8 cellular contexts compared by ENCODE assay signal in the genomic region with DNA sequence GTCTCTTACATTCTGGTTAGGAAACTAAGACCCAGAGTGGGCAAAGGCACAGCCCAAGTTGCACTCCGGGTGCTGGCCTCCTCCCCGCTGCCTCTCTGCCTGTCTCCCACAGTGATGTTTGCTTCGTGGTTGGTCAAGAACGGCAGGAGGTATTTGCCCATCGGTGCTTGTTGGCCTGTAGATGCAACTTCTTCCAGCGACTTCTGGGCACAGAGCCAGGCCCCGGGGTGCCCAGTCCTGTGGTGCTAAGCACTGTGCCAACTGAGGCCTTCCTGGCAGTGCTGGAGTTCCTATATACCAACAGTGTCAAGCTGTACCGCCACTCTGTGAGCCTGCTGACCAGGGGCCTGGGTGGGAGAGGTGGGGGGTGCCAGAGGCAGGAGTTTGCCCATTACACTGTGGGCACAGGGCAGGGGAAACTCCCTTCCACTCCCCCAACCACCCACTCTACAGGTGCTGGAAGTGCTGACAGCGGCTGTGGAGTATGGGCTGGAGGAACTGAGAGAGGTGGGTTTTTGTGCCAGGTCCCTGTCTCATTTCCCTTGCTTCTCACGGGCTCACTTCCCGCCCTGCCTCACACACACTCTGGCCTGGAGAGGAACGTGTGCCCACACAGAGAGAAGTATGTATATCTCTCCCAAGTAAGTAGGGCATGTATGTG. TPM values are rescaled to one million over a fixed set of nuclear protein-coding genes. Genes with fewer than 3 reads are reported as not detected.
DNase-seq lines count a peak whose midpoint lies in the region; ATAC-seq, FAIRE-seq and TF ChIP-seq lines count a peak whose summit lies in the region.

No MANE protein-coding gene starts in this region.

- no peaks in the 10 kb centered on the region for H3K9me1 ChIP-seq in endothelial cell of umbilical vein (replicated peaks; ENCODE audit: control insufficient read depth, extremely low read depth, insufficient read depth, low read length)

- no peaks in the 10 kb centered on the region for H3K27me3 ChIP-seq in endothelial cell of umbilical vein (ENCODE audit: control insufficient read depth in 2 of 2, insufficient read depth in 2 of 2, low read length in 2 of 2)
- H3K27me3 ChIP-seq in ovary, result no peaks in the 10 kb centered on the region

- H3K9me3 ChIP-seq in endothelial cell of umbilical vein (replicated peaks; ENCODE audit: control insufficient read depth, insufficient read depth, low read length) (no peaks in the 10 kb centered on the region), ovary (no peaks in the 10 kb centered on the region)

- H3K4me3 ChIP-seq in WI38 (ENCODE audit: low read depth, low read length), result peak overlapping the region; percentile 60; the same call in 1 of the 2 replicates
- peak overlapping the region in 2 of 3 experiments; percentile 50 to 60 for H3K4me3 ChIP-seq in endothelial cell of umbilical vein (replicated peaks in 1 of 3; ENCODE audit: insufficient read depth in 1 of 3, low read depth in 1 of 3, low read length in 3 of 3)
- H3K4me3 ChIP-seq in ovary, result peak overlapping the region; percentile 19

- intact Hi-C loops in endothelial cell of umbilical vein (cut with micrococcal nuclease), result no loop called here
- intact Hi-C loops in ovary (cut with DNase I), result no loop called here

- POLR2A ChIA-PET in endothelial cell of umbilical vein (lab: Charles Lee), result interaction anchor here (1.0 to 4.3 kb wide), 3 partner anchors 10 to 13 kb away, joined by 6 to 97 read pairs (median 75); a partner anchor contains a TSS

- no TSS peak for BruUV-seq in endothelial cell of umbilical vein (replicated peaks; lab: Mats Ljungman, UMichigan)

- CTCF ChIA-PET in endothelial cell of umbilical vein (lab: Charles Lee), result interaction anchor here (1.0 to 3.0 kb wide), 6 partner anchors 9 to 22 kb away, joined by 3 to 50 read pairs (median 8); a partner anchor contains a TSS

- no peak for TF ChIP-seq EP300 in ovary (IDR thresholded peaks at IDR 0.05)

- no peak overlapping the region for H2AFZ ChIP-seq in endothelial cell of umbilical vein (ENCODE audit: low read depth, low read length)

- DNase-seq in H54 (ENCODE audit: insufficient read length, low spot score) (no peak), endothelial cell of umbilical vein (ENCODE audit: low read depth, low spot score) (peak; percentile 32), ovary (peak in 4 of 5 donors; percentile 57 to 75 (median 68)), erythroblast (lab: John Stamatoyannopoulos, UW) (no peak)

- H3K79me2 ChIP-seq in endothelial cell of umbilical vein (ENCODE audit: control insufficient read depth, insufficient read depth, low read length), result peaks cover 31% of the 10 kb centered on the region

- peak overlapping the region; percentile 99 for H3K9ac ChIP-seq in endothelial cell of umbilical vein (replicated peaks; ENCODE audit: extremely low read depth, insufficient read depth, low read length)

- H3K4me1 ChIP-seq in endothelial cell of umbilical vein (ENCODE audit: control insufficient read depth, extremely low read depth, insufficient read depth, low read length) (peaks cover 67% of the 10 kb centered on the region), ovary (ENCODE audit: insufficient read depth) (peaks cover 46% of the 10 kb centered on the region)

- peak overlapping the region; percentile 71 for H3K4me2 ChIP-seq in endothelial cell of umbilical vein (ENCODE audit: insufficient read depth, low read length)

- ATAC-seq in HG03025 (IDR thresholded peaks at IDR 0.05; ENCODE audit: low FRiP score, unreplicated experiment) (no peak), HG02798 (IDR thresholded peaks at IDR 0.05; ENCODE audit: poor library complexity, unreplicated experiment) (no peak), GM18868 (IDR thresholded peaks at IDR 0.05; ENCODE audit: unreplicated experiment) (no peak)

- dilution Hi-C loops in endothelial cell of umbilical vein (cut with MboI; ENCODE audit: extremely low pct_ligation_motif_present, low sequenced_read_pairs), result no loop called here

- no peaks in the 10 kb centered on the region for H4K20me1 ChIP-seq in endothelial cell of umbilical vein (replicated peaks; ENCODE audit: control insufficient read depth, extremely low read depth, insufficient read depth, low read length)

- H3K36me3 ChIP-seq in endothelial cell of umbilical vein (ENCODE audit: control insufficient read depth in 2 of 2, extremely low read depth in 1 of 2, insufficient read depth in 2 of 2, low read length in 2 of 2), result peaks cover 4 to 19% of the 10 kb centered on the region in 2 experiments
- no peaks in the 10 kb centered on the region for H3K36me3 ChIP-seq in ovary

- no peak for TF ChIP-seq POLR2A in H54 (IDR thresholded peaks at IDR 0.05; ENCODE audit: low read depth, low read length)
- TF ChIP-seq POLR2A in endothelial cell of umbilical vein (IDR thresholded peaks at IDR 0.05; ENCODE audit: low read depth, low read length), result peak; percentile 9
- no peak for TF ChIP-seq POLR2A in ovary (IDR thresholded peaks at IDR 0.05)
- TF ChIP-seq POLR2A in erythroblast (IDR thresholded peaks at IDR 0.05; ENCODE audit: low read length), result no peak

- TF ChIP-seq CTCF in WI38 (IDR thresholded peaks at IDR 0.05; ENCODE audit: low read depth, low read length) (no peak), endothelial cell of umbilical vein (IDR thresholded peaks at IDR 0.05; ENCODE audit: extremely low read depth in 1 of 2, insufficient read depth in 1 of 2, low read depth in 1 of 2, low read length in 2 of 2) (no peak), ovary (IDR thresholded peaks at IDR 0.05) (no peak)

- FAIRE-seq in H54 (lab: Jason Lieb, UNC) (peak; percentile 36), endothelial cell of umbilical vein (lab: Jason Lieb, UNC) (no peak)

- 43 to 55% (median 45%) methylated on average over 11 to 12 of the region's 12 CpGs for WGBS in ovary, 3 donors

- H3K27ac ChIP-seq in endothelial cell of umbilical vein (ENCODE audit: insufficient read depth, low read depth, low read length) (peak overlapping the region; percentile 100), ovary (peak overlapping the region; percentile 99 to 100)

RNA-seq across cellular contexts. Expression of a gene that starts 1.9 kb away (rescaled TPM):
- total RNA-seq in endothelial cell of umbilical vein (69.9 and 72.5 TPM in 2 replicates), ovary (10 to 100 TPM in 5 of 7 donors, 1 to 10 TPM in 2; 7.7 to 24.3 (median 19.4) TPM)
- polyA plus RNA-seq in endothelial cell of umbilical vein (97.9 and 115 TPM in 2 replicates), ovary (1 to 10 TPM; 7.1 to 8.5 TPM)
- polyA plus RNA-seq in endothelial cell of umbilical vein (2011; cell fraction: cytosol; rRNA removed), result 24.1 and 36.0 TPM in 2 replicates
- polyA plus RNA-seq in endothelial cell of umbilical vein (2011; cell fraction: nucleus; rRNA removed), result 280 and 331 TPM in 2 replicates
- polyA plus RNA-seq in endothelial cell of umbilical vein (2012), result 20.8 and 28.6 TPM in 2 replicates
- polyA minus RNA-seq in endothelial cell of umbilical vein, result 50.7 and 56.2 TPM in 2 replicates
- not detected for polyA minus RNA-seq in endothelial cell of umbilical vein (2011; cell fraction: cytosol; rRNA and poly(A)+ RNA removed)
- polyA minus RNA-seq in endothelial cell of umbilical vein (2011; cell fraction: nucleus; rRNA and poly(A)+ RNA removed), result 88.6 and 106 TPM in 2 replicates

RNA-seq across cellular contexts. Expression of a gene that starts 3.1 kb away (rescaled TPM):
- 0.62 and 1.1 TPM in 2 replicates for total RNA-seq in endothelial cell of umbilical vein
- polyA plus RNA-seq in endothelial cell of umbilical vein, result 0.46 and 1.1 TPM in 2 replicates
- polyA plus RNA-seq in endothelial cell of umbilical vein (2011; cell fraction: cytosol; rRNA removed), result 0.19 and 0.28 TPM in 2 replicates
- 0.64 and 0.65 TPM in 2 replicates for polyA plus RNA-seq in endothelial cell of umbilical vein (2011; cell fraction: nucleus; rRNA removed)
- 0.30 and 0.33 TPM in 2 replicates for polyA plus RNA-seq in endothelial cell of umbilical vein (2012)
- 0.28 and 0.83 TPM in 2 replicates for polyA minus RNA-seq in endothelial cell of umbilical vein
- polyA minus RNA-seq in endothelial cell of umbilical vein (2011; cell fraction: cytosol; rRNA and poly(A)+ RNA removed), result not detected
- polyA minus RNA-seq in endothelial cell of umbilical vein (2011; cell fraction: nucleus; rRNA and poly(A)+ RNA removed), result 6.7 TPM in 1 of 2 replicates, not detected in the other
- total RNA-seq in ovary, result 10 to 100 TPM in 1 of 7 donors, 1 to 10 TPM in 2, under 1 TPM in 4; 0.35 to 23.7 (median 0.84) TPM
- polyA plus RNA-seq in ovary, result under 1 TPM in 1 of 2 donors, not detected in 1; 0.22 TPM

RNA-seq across cellular contexts. Expression of a gene that starts 10.1 kb away (rescaled TPM):
- total RNA-seq in endothelial cell of umbilical vein, result 55.0 and 60.0 TPM in 2 replicates
- polyA plus RNA-seq in endothelial cell of umbilical vein, result 66.7 and 90.1 TPM in 2 replicates
- 40.1 and 43.5 TPM in 2 replicates for polyA plus RNA-seq in endothelial cell of umbilical vein (2011; cell fraction: cytosol; rRNA removed)
- 170 and 214 TPM in 2 replicates for polyA plus RNA-seq in endothelial cell of umbilical vein (2011; cell fraction: nucleus; rRNA removed)
- 22.4 and 28.9 TPM in 2 replicates for polyA plus RNA-seq in endothelial cell of umbilical vein (2012)
- polyA minus RNA-seq in endothelial cell of umbilical vein, result 42.3 and 50.8 TPM in 2 replicates
- polyA minus RNA-seq in endothelial cell of umbilical vein (2011; cell fraction: cytosol; rRNA and poly(A)+ RNA removed), result 5.4 TPM
- polyA minus RNA-seq in endothelial cell of umbilical vein (2011; cell fraction: nucleus; rRNA and poly(A)+ RNA removed), result 57.2 and 80.3 TPM in 2 replicates
- 10 to 100 TPM; 12.3 to 68.6 (median 25.2) TPM for total RNA-seq in ovary
- polyA plus RNA-seq in ovary, result 1 to 10 TPM; 4.2 to 9.7 TPM

RNA-seq across cellular contexts. Expression of a gene that starts 22.3 kb away (rescaled TPM):
- total RNA-seq in endothelial cell of umbilical vein, result 0.21 TPM in 1 of 2 replicates, not detected in the other
- polyA plus RNA-seq in endothelial cell of umbilical vein, result 0.21 and 0.29 TPM in 2 replicates
- polyA plus RNA-seq in endothelial cell of umbilical vein (2011; cell fraction: cytosol; rRNA removed), result 0.04 and 0.18 TPM in 2 replicates
- 1.5 and 2.3 TPM in 2 replicates for polyA plus RNA-seq in endothelial cell of umbilical vein (2011; cell fraction: nucleus; rRNA removed)
- 0.13 and 0.19 TPM in 2 replicates for polyA plus RNA-seq in endothelial cell of umbilical vein (2012)
- polyA minus RNA-seq in endothelial cell of umbilical vein, result 0.23 TPM in 1 of 2 replicates, not detected in the other
- polyA minus RNA-seq in endothelial cell of umbilical vein (2011; cell fraction: cytosol; rRNA and poly(A)+ RNA removed), result not detected
- polyA minus RNA-seq in endothelial cell of umbilical vein (2011; cell fraction: nucleus; rRNA and poly(A)+ RNA removed), result 0.38 TPM in 1 of 2 replicates, not detected in the other
- total RNA-seq in ovary, result 1 to 10 TPM in 3 of 7 donors, under 1 TPM in 4; 0.50 to 1.7 (median 0.67) TPM
- under 1 TPM; 0.25 to 0.29 TPM for polyA plus RNA-seq in ovary

RNA-seq across cellular contexts. Expression of a gene that starts 32.8 kb away (rescaled TPM):
- 1.8 and 1.9 TPM in 2 replicates for total RNA-seq in endothelial cell of umbilical vein
- 1.8 and 2.6 TPM in 2 replicates for polyA plus RNA-seq in endothelial cell of umbilical vein
- 0.44 and 0.72 TPM in 2 replicates for polyA plus RNA-seq in endothelial cell of umbilical vein (2011; cell fraction: cytosol; rRNA removed)
- 3.4 and 4.5 TPM in 2 replicates for polyA plus RNA-seq in endothelial cell of umbilical vein (2011; cell fraction: nucleus; rRNA removed)
- polyA plus RNA-seq in endothelial cell of umbilical vein (2012), result 0.37 and 0.43 TPM in 2 replicates
- 0.96 and 2.1 TPM in 2 replicates for polyA minus RNA-seq in endothelial cell of umbilical vein
- polyA minus RNA-seq in endothelial cell of umbilical vein (2011; cell fraction: cytosol; rRNA and poly(A)+ RNA removed), result not detected
- 1.5 and 2.1 TPM in 2 replicates for polyA minus RNA-seq in endothelial cell of umbilical vein (2011; cell fraction: nucleus; rRNA and poly(A)+ RNA removed)
- 10 to 100 TPM in 5 of 7 donors, 1 to 10 TPM in 2; 1.8 to 21.2 (median 10.7) TPM for total RNA-seq in ovary
- 10 to 100 TPM in 1 of 2 donors, 1 to 10 TPM in 1; 2.4 to 14.0 TPM for polyA plus RNA-seq in ovary

Comparison
In these comparisons a context has a peak if more than half of its experiments do, and no peak if none do; other contexts are left out.
1. DNase-seq: peak in endothelial cell of umbilical vein (single experiment) and ovary (4 of 5); none in H54 (single experiment) and erythroblast (0 of 2).
2. Peak in every context shown above with its lines, with median percentiles within 50 percentile points of each other: H3K4me3 ChIP-seq.